In genomic region chr17:56432443-56432842, GRCh38 we compare ENCODE assay signal across 19 cellular contexts.
DNase-seq lines count a peak whose midpoint lies in the region; FAIRE-seq and TF ChIP-seq lines count a peak whose summit lies in the region.
"Had no signal": no experiment of that assay in that cellular context is flagged by ENCODE, and none has a peak within 500 bp of the region (broad histone marks: within the 10 kb centered on the region; RNA-seq: fewer than 3 reads in every experiment).

No MANE protein-coding gene starts in this region.

- H3K4me3 Mint-ChIP-seq in neural progenitor cell = no peak overlapping the region
- H3K4me3 Mint-ChIP-seq: CD4-positive, CD25-positive, alpha-beta regulatory T cell; CD8-positive, alpha-beta T cell; GM23338 had no signal

- no peak overlapping the region for H3K27ac ChIP-seq in neural progenitor cell
- H3K27ac ChIP-seq: A549, C4-2B had no signal

- H3K27me3 ChIP-seq in bronchial epithelial cell (ENCODE audit: control insufficient read depth, insufficient read depth, low read length) (no peaks in the 10 kb centered on the region), neural progenitor cell (no peaks in the 10 kb centered on the region)

- H4K20me1 ChIP-seq in neural progenitor cell (ENCODE audit: low read depth) = no peaks in the 10 kb centered on the region

- H3K79me2 ChIP-seq in neural progenitor cell (ENCODE audit: low read depth) = no peaks in the 10 kb centered on the region

- H3K36me3 Mint-ChIP-seq in neural progenitor cell = no peaks in the 10 kb centered on the region
- H3K36me3 Mint-ChIP-seq: CD4-positive, CD25-positive, alpha-beta regulatory T cell; CD8-positive, alpha-beta T cell had no signal

- peaks cover 9% of the 10 kb centered on the region for H3K4me1 Mint-ChIP-seq in neural progenitor cell
- H3K4me1 Mint-ChIP-seq: CD4-positive, CD25-positive, alpha-beta regulatory T cell had no signal

- H3K9me3 Mint-ChIP-seq in neural progenitor cell = no peaks in the 10 kb centered on the region
- H3K9me3 Mint-ChIP-seq: CD8-positive, alpha-beta T cell; GM23338 had no signal

- FAIRE-seq in HTR-8/SVneo (lab: Jason Lieb, UNC) (peak; percentile 40), bronchial epithelial cell (lab: Jason Lieb, UNC) (peak; percentile 75)
- FAIRE-seq: A549, GM12891, GM18507 had no signal

- no peak overlapping the region for H3K27ac Mint-ChIP-seq in neural progenitor cell
- H3K27ac Mint-ChIP-seq: CD4-positive, CD25-positive, alpha-beta regulatory T cell; CD8-positive, alpha-beta T cell had no signal

- no peaks in the 10 kb centered on the region for H3K36me3 ChIP-seq in bronchial epithelial cell (ENCODE audit: control insufficient read depth, insufficient read depth, low read length)
- H3K36me3 ChIP-seq in neural progenitor cell = no peaks in the 10 kb centered on the region

- no peak overlapping the region for H3K4me2 ChIP-seq in neural progenitor cell
- H3K4me2 ChIP-seq: A549, GM23338 had no signal

- no peak overlapping the region for H3K9ac ChIP-seq in neural progenitor cell

- DNase-seq in HTR-8/SVneo (ENCODE audit: insufficient read length, low spot score) = no peak
- DNase-seq in bronchial epithelial cell (ENCODE audit: low read depth) = no peak
- DNase-seq in neural progenitor cell (ENCODE audit: low spot score) = no peak
- no peak for DNase-seq in AML-193 (lab: John Stamatoyannopoulos, UW)
- DNase-seq in NCI-H146 treated with DMSO at 0.1 percent for 48 hours (lab: John Stamatoyannopoulos, UW; ENCODE audit: unreplicated experiment) = no peak
- no peak for DNase-seq in C1 segment of cervical spinal cord (lab: John Stamatoyannopoulos, UW)
- DNase-seq: 8988T; ACHN; Caco-2; CD4-positive, CD25-positive, alpha-beta regulatory T cell; CD8-positive, alpha-beta T cell; DMS153; DMS79; GDM1 had no signal

- H3K9me3 ChIP-seq in neural progenitor cell (ENCODE audit: low read depth) = no peaks in the 10 kb centered on the region
- H3K9me3 ChIP-seq: A549, Caco-2 had no signal

- TF ChIP-seq CTCF in bronchial epithelial cell (IDR thresholded peaks at IDR 0.05; ENCODE audit: insufficient read depth, low read length, severe bottlenecking) = no peak
- TF ChIP-seq CTCF in neural progenitor cell (IDR thresholded peaks at IDR 0.05) = no peak

- H3K4me1 ChIP-seq in neural progenitor cell = peaks cover 11% of the 10 kb centered on the region
- H3K4me1 ChIP-seq: A549 had no signal

- no peaks in the 10 kb centered on the region for H3K27me3 Mint-ChIP-seq in neural progenitor cell (ENCODE audit: insufficient read depth, low read depth)

- peak overlapping the region; percentile 20 for H2AFZ ChIP-seq in neural progenitor cell (replicated peaks)

- H3K4me3 ChIP-seq in bronchial epithelial cell (ENCODE audit: low read depth, low read length) (no peak overlapping the region), neural progenitor cell (no peak overlapping the region)
- H3K4me3 ChIP-seq: A549, GM23338 had no signal

- peaks cover 5% of the 10 kb centered on the region for H3F3A ChIP-seq in neural progenitor cell (ENCODE audit: low read depth)
